ENCODE assay signal across 7 cellular contexts in genomic region chr1:193553562-193553961, GRCh38.
"Had no signal": no experiment of that assay in that cellular context is flagged by ENCODE, and none has a peak within 500 bp of the region (broad histone marks: within the 10 kb centered on the region; RNA-seq: fewer than 3 reads in every experiment).

No MANE protein-coding gene starts in this region.

- H2AFZ ChIP-seq: GM23248 had no signal

- H3K4me3 Mint-ChIP-seq: H9, IgD-negative memory B cell had no signal

- H3K27ac Mint-ChIP-seq: IgD-negative memory B cell had no signal

- FAIRE-seq: H1, H54, HTR-8/SVneo had no signal

- H3K4me3 ChIP-seq: GM23248 had no signal

- H3K36me3 Mint-ChIP-seq: IgD-negative memory B cell had no signal

- H3K9me3 Mint-ChIP-seq: H9 had no signal

- DNase-seq: GM23248, H9, HCEC 1CT had no signal

- H3K27ac ChIP-seq: GM23248 had no signal

- H3K4me1 Mint-ChIP-seq: IgD-negative memory B cell had no signal

- H3K9ac ChIP-seq: GM23248 had no signal
